Comparison of ENCODE assay signal across 8 cellular contexts in the genomic region with DNA sequence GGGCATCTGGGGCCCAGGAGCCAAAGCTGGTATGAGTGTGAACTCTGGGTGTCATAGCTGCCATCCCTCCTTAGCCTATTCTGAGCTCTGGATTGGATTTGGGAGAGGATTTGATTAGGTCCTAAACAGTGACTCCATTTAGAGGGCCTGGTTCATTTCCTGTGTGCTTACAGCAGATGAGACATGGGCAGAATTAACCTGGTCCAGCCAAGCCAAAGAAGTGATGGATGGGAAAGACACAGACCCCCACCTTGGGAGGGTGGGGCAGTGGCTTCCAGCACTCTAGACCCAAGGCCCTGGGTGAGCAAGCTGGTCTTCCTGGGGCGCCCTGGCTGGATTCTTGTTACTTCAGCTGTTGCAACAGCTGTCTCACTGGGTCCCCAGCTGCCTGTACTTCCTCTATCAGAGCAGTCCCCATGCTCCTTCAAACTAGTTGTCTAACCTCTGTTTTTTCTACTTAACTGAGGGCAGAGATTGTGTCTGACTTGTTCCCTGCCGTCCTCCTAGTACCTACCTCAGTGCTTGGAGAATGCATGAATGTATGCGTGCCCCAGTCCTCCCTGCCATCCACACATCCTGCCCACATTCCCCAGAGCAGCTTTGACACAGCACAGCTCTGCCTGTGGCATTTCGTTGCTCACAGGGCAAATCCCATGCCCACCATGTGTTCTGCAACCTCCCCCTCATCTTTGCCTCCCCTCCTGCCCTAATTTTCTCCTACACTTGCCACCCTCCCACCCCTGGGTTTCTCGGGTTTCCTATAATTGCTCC.
DNase-seq lines count a peak whose midpoint lies in the region; ATAC-seq and TF ChIP-seq lines count a peak whose summit lies in the region.

No MANE protein-coding gene starts in this region.

- no peaks in the 10 kb centered on the region for H3K27me3 ChIP-seq in DND-41 (ENCODE audit: insufficient read depth, low read length, poor library complexity)
- H3K27me3 ChIP-seq in spleen (replicated peaks in 1 of 7), result no peaks in the 10 kb centered on the region

- no peaks in the 10 kb centered on the region for H4K20me1 ChIP-seq in DND-41 (ENCODE audit: insufficient read depth, low read length)

- H3K79me2 ChIP-seq in DND-41 (ENCODE audit: insufficient read depth, low read length), result no peaks in the 10 kb centered on the region

- peak overlapping the region; percentile 59 for H3K4me2 ChIP-seq in DND-41 (ENCODE audit: insufficient read depth, low read length)

- H3K4me1 ChIP-seq in DND-41 (ENCODE audit: insufficient read depth, low read length), result peaks cover 57% of the 10 kb centered on the region
- H3K4me1 ChIP-seq in spleen, result peaks cover 59 to 100% (median 89%) of the 10 kb centered on the region in 6 donors

- intact Hi-C loops in Right ventricle myocardium superior (cut with DNase I) (loop anchor here (5.0 kb wide), 1 partner anchor 72 kb away; no protein-coding TSS in a partner anchor), spleen (cut with DNase I; ENCODE audit: low total_unique reads) (loop anchor here (10.0 kb wide), 1 partner anchor 65 kb away; no protein-coding TSS in a partner anchor)

- in situ Hi-C loops in GM13976 (cut with MboI; ENCODE audit: low sequenced_read_pairs, unreplicated experiment), result no loop called here

- peak overlapping the region; percentile 61 for H3K9ac ChIP-seq in DND-41 (ENCODE audit: low read depth, low read length)

- H3K4me3 ChIP-seq in DND-41 (ENCODE audit: low read depth in 1 of 2, low read length in 2 of 2) (peak overlapping the region in 1 of 2 experiments; percentile 31; a peak in 1 of 4 replicates), spleen (peak overlapping the region in 2 of 8 donors; percentile 3 to 69)

- H2AFZ ChIP-seq in DND-41 (ENCODE audit: low read depth, low read length), result no peak overlapping the region

- H3K9me3 ChIP-seq in DND-41 (ENCODE audit: insufficient read depth, low read length, severe bottlenecking), result no peaks in the 10 kb centered on the region
- H3K9me3 ChIP-seq in spleen, result no peaks in the 10 kb centered on the region

- TF ChIP-seq POLR2A in spleen (IDR thresholded peaks at IDR 0.05), result no peak

- H3K27ac ChIP-seq in DND-41 (ENCODE audit: low read length), result peak overlapping the region; percentile 99
- peak overlapping the region; percentile 77 to 96 (median 92) for H3K27ac ChIP-seq in spleen

- ATAC-seq in DND-41 (ENCODE audit: insufficient read depth, low read depth) (peak; percentile 29), GM21528 (IDR thresholded peaks at IDR 0.05; ENCODE audit: low FRiP score, unreplicated experiment) (peak; percentile 32), Right ventricle myocardium superior (ENCODE audit: poor library complexity) (peak; percentile 13)

- TF ChIP-seq CTCF in DND-41 (IDR thresholded peaks at IDR 0.05; ENCODE audit: borderline replicate concordance, extremely low read depth, low read length, poor library complexity, severe bottlenecking) (no peak), spleen (IDR thresholded peaks at IDR 0.05 in 8 of 11, conservative IDR thresholded peaks at IDR 0.05 in 3 of 11) (no peak), GM13976 (IDR thresholded peaks at IDR 0.05; ENCODE audit: borderline replicate concordance, control extremely low read depth, extremely low read depth, insufficient read depth, missing control alignments) (no peak)

- DNase-seq in DND-41 (peak; percentile 70), M059J (ENCODE audit: low read depth) (peak; percentile 71), Right ventricle myocardium superior (peak; percentile 77), spleen (peak; percentile 93), GOT3 (lab: John Stamatoyannopoulos, UW) (no peak), GM13976 (ENCODE audit: low spot score) (no peak)
- peak; percentile 9 for DNase-seq in activated CD4-positive, alpha-beta T cell treated with anti-CD3 and anti-CD28 coated beads, Interleukin-2, amount 50 U/mL, for 1 hour

- WGBS in spleen, 5 donors, result 15 to 39% (median 26%) methylated on average over 5 of the region's 5 CpGs

- H3K36me3 ChIP-seq in DND-41 (ENCODE audit: insufficient read depth, low read length) (peaks cover 8% of the 10 kb centered on the region; the same call in 1 of the 2 replicates), spleen (peaks cover 0 to 26% (median 14%) of the 10 kb centered on the region in 6 donors)

Comparison
In these comparisons a context has a peak if more than half of its experiments do, and no peak if none do; other contexts are left out.
1. DNase-seq: peak in DND-41 (single experiment), M059J (single experiment), activated CD4-positive, alpha-beta T cell treated with anti-CD3 and anti-CD28 coated beads, Interleukin-2, amount 50 U/mL, for 1 hour (single experiment), Right ventricle myocardium superior (single experiment) and spleen (single experiment); none in GOT3 (single experiment) and GM13976 (single experiment).
2. Peak in every context shown above with its lines, with median percentiles within 50 percentile points of each other: ATAC-seq.